In genomic region chr15:71261934-71262333, GRCh38 we compare ENCODE assay signal across 18 cellular contexts.
DNase-seq lines count a peak whose midpoint lies in the region; ATAC-seq and TF ChIP-seq lines count a peak whose summit lies in the region.
"Had no signal": no experiment of that assay in that cellular context is flagged by ENCODE, and none has a peak within 500 bp of the region (broad histone marks: within the 10 kb centered on the region; RNA-seq: fewer than 3 reads in every experiment).

No MANE protein-coding gene starts in this region.

- peaks cover 8% of the 10 kb centered on the region for H3K4me1 ChIP-seq in hepatocyte (ENCODE audit: insufficient read depth)
- H3K4me1 ChIP-seq: BE2C had no signal

- H3K4me3 ChIP-seq in AG04450 (ENCODE audit: low read depth, low read length) (no peak overlapping the region), SK-N-MC (peak overlapping the region; percentile 36; the same call in 1 of the 2 replicates), hepatocyte (no peak overlapping the region)

- H3K4me1 Mint-ChIP-seq in activated T-helper 1 cell treated with anti-CD3 and anti-CD28 coated beads, Interleukin-12 subunit alpha, Interleukin-12 subunit beta, Interleukin-2, Interleukin-4 antibody, amounts not matched to agents 30 ng/mL and 10 ng/mL and 1 ng/mL, durations not matched to agents 14 hours and 24 hours and 36 hours (ENCODE audit: low read depth): no peaks in the 10 kb centered on the region

- no peak overlapping the region for H3K27ac Mint-ChIP-seq in activated T-helper 1 cell treated with anti-CD3 and anti-CD28 coated beads, Interleukin-12 subunit alpha, Interleukin-12 subunit beta, Interleukin-2, Interleukin-4 antibody, amounts not matched to agents 30 ng/mL and 10 ng/mL and 1 ng/mL, durations not matched to agents 14 hours and 24 hours and 36 hours
- H3K27ac Mint-ChIP-seq: CD4-positive, alpha-beta T cell had no signal

- H3K27ac ChIP-seq in AG04450 (ENCODE audit: low read depth, low read length): peak overlapping the region; percentile 11
- 0 out of 2 replicates have a peak overlapping the region, but pooled peaks have one; percentile 36 for H3K27ac ChIP-seq in SK-N-MC
- peak overlapping the region; percentile 47 for H3K27ac ChIP-seq in hepatocyte
- H3K27ac ChIP-seq: HL-60, RWPE1 had no signal

- no peak for ATAC-seq in left ventricle myocardium superior

- POLR2A ChIA-PET in AG04450 (lab: Yijun Ruan, JAX): no interaction called here

- no peaks in the 10 kb centered on the region for H3K36me3 ChIP-seq in SK-N-MC (ENCODE audit: insufficient read depth, low read length)
- no peaks in the 10 kb centered on the region for H3K36me3 ChIP-seq in hepatocyte (replicated peaks; ENCODE audit: insufficient read depth, low read depth)
- H3K36me3 ChIP-seq: BE2C had no signal

- H3K9me3 Mint-ChIP-seq in activated T-helper 1 cell treated with anti-CD3 and anti-CD28 coated beads, Interleukin-12 subunit alpha, Interleukin-12 subunit beta, Interleukin-2, Interleukin-4 antibody, amounts not matched to agents 30 ng/mL and 10 ng/mL and 1 ng/mL, durations not matched to agents 14 hours and 24 hours and 36 hours: peaks cover 4% of the 10 kb centered on the region

- intact Hi-C loops in activated T-helper 1 cell treated with anti-CD3 and anti-CD28 coated beads, Interleukin-12 subunit alpha, Interleukin-12 subunit beta, Interleukin-2, Interleukin-4 antibody, amounts not matched to agents 30 ng/mL and 10 ng/mL and 1 ng/mL, durations not matched to agents 14 hours and 24 hours and 36 hours (cut with micrococcal nuclease): no loop called here
- intact Hi-C loops in left ventricle myocardium superior (cut with micrococcal nuclease): no loop called here

- H3K36me3 Mint-ChIP-seq in activated T-helper 1 cell treated with anti-CD3 and anti-CD28 coated beads, Interleukin-12 subunit alpha, Interleukin-12 subunit beta, Interleukin-2, Interleukin-4 antibody, amounts not matched to agents 30 ng/mL and 10 ng/mL and 1 ng/mL, durations not matched to agents 14 hours and 24 hours and 36 hours (ENCODE audit: low read depth): no peaks in the 10 kb centered on the region

- CTCF ChIA-PET in AG04450 (lab: Charles Lee): no interaction called here

- no peak for TF ChIP-seq CTCF in AG04450 (IDR thresholded peaks at IDR 0.05; ENCODE audit: low read depth, low read length)
- TF ChIP-seq CTCF in hepatocyte (IDR thresholded peaks at IDR 0.05; ENCODE audit: poor library complexity): no peak

- H4K20me1 ChIP-seq in hepatocyte (ENCODE audit: insufficient read depth, poor library complexity, severe bottlenecking): no peaks in the 10 kb centered on the region

- H3K9me2 ChIP-seq in hepatocyte (replicated peaks; ENCODE audit: insufficient read depth): no peaks in the 10 kb centered on the region

- H3K79me2 ChIP-seq in hepatocyte: no peaks in the 10 kb centered on the region

- H3K27me3 ChIP-seq in AG04450 (ENCODE audit: control insufficient read depth, insufficient read depth, low read length) (no peaks in the 10 kb centered on the region), hepatocyte (no peaks in the 10 kb centered on the region)
- H3K27me3 ChIP-seq: BE2C had no signal

- peaks cover 3% of the 10 kb centered on the region for H3K27me3 Mint-ChIP-seq in activated T-helper 1 cell treated with anti-CD3 and anti-CD28 coated beads, Interleukin-12 subunit alpha, Interleukin-12 subunit beta, Interleukin-2, Interleukin-4 antibody, amounts not matched to agents 30 ng/mL and 10 ng/mL and 1 ng/mL, durations not matched to agents 14 hours and 24 hours and 36 hours (ENCODE audit: insufficient read depth)

- DNase-seq in AG04450 (ENCODE audit: low read depth, low spot score) (no peak), HCEC 1CT (peak; percentile 32), SK-N-MC (ENCODE audit: low read depth, low spot score) (no peak), hepatocyte (ENCODE audit: low spot score) (no peak), left ventricle myocardium superior (no peak), medulla oblongata (ENCODE audit: extremely low spot score) (no peak), SKM-1 treated with dmso at 0.1 percent for 144 hours (lab: John Stamatoyannopoulos, UW; ENCODE audit: unreplicated experiment) (no peak)
- no peak for DNase-seq in activated T-helper 1 cell treated with anti-CD3 and anti-CD28 coated beads, Interleukin-12 subunit alpha, Interleukin-12 subunit beta, Interleukin-2, Interleukin-4 antibody, amounts not matched to agents 30 ng/mL and 10 ng/mL and 1 ng/mL, durations not matched to agents 14 hours and 24 hours and 36 hours (ENCODE audit: low spot score)
- DNase-seq: BE2C; CD4-positive, alpha-beta T cell; DMS79; NCI-H1105 treated with DMSO at 0.1 percent for 48 hours; NCI-H1694 treated with DMSO at 0.1 percent for 48 hours; NCI-H2107; NCI-H2227 treated with DMSO at 0.1 percent for 48 hours; NCI-H526 treated with DMSO at 0.1 percent for 48 hours had no signal

- no peak overlapping the region for H2AFZ ChIP-seq in hepatocyte

- H3K9me3 ChIP-seq in AG04450 (ENCODE audit: control insufficient read depth, insufficient read depth, low read length): peaks cover 8% of the 10 kb centered on the region
- no peaks in the 10 kb centered on the region for H3K9me3 ChIP-seq in SK-N-MC (ENCODE audit: low read depth, low read length)
- H3K9me3 ChIP-seq in hepatocyte (ENCODE audit: low read depth): no peaks in the 10 kb centered on the region
- H3K9me3 ChIP-seq: BE2C had no signal

- WGBS in hepatocyte (ENCODE audit: low lambda C conversion rate, missing lambda C conversion rate): 36% methylated on average over 7 of the region's 7 CpGs

- no peak overlapping the region for H3K4me2 ChIP-seq in hepatocyte

- H3K4me3 Mint-ChIP-seq in activated T-helper 1 cell treated with anti-CD3 and anti-CD28 coated beads, Interleukin-12 subunit alpha, Interleukin-12 subunit beta, Interleukin-2, Interleukin-4 antibody, amounts not matched to agents 30 ng/mL and 10 ng/mL and 1 ng/mL, durations not matched to agents 14 hours and 24 hours and 36 hours: no peak overlapping the region
- H3K4me3 Mint-ChIP-seq: CD4-positive, alpha-beta T cell had no signal

- no peak overlapping the region for H3K9ac ChIP-seq in SK-N-MC (ENCODE audit: insufficient read length)
